In genomic region chr10:113100299-113100680, GRCh38 we compare ENCODE assay signal across 15 cellular contexts.
DNase-seq lines count a peak whose midpoint lies in the region; ATAC-seq and TF ChIP-seq lines count a peak whose summit lies in the region.
"Had no signal": no experiment of that assay in that cellular context is flagged by ENCODE, and none has a peak within 500 bp of the region (broad histone marks: within the 10 kb centered on the region; RNA-seq: fewer than 3 reads in every experiment).

No MANE protein-coding gene starts in this region.

- intact Hi-C loops in thyroid gland (cut with DNase I): loop anchor here (10.0 kb wide), 1 partner anchor 75 kb away; no protein-coding TSS in a partner anchor
- intact Hi-C loops in left cardiac atrium (cut with DNase I): no loop called here

- H3K36me3 ChIP-seq in HEK293 (ENCODE audit: control insufficient read depth in 2 of 2, insufficient read depth in 1 of 2, low read length in 2 of 2): no peaks in the 10 kb centered on the region; a peak in 1 of 3 replicates
- no peaks in the 10 kb centered on the region for H3K36me3 ChIP-seq in thyroid gland
- H3K36me3 ChIP-seq: HAP-1 had no signal

- peaks cover 15% of the 10 kb centered on the region for H3K4me1 ChIP-seq in HEK293 (ENCODE audit: control insufficient read depth, insufficient read depth, low read length)
- peaks cover 8 to 15% of the 10 kb centered on the region in 2 donors for H3K4me1 ChIP-seq in thyroid gland
- H3K4me1 ChIP-seq: HAP-1 had no signal

- H3K4me3 ChIP-seq in HEK293 (ENCODE audit: low read depth, low read length) (no peak overlapping the region), thyroid gland (replicated peaks in 1 of 3) (no peak overlapping the region)
- H3K4me3 ChIP-seq: GM12878, GM23248, HAP-1, SJCRH30 had no signal

- no peak for TF ChIP-seq POLR2A in thyroid gland (IDR thresholded peaks at IDR 0.05)

- DNase-seq in left kidney (ENCODE audit: low read depth, low spot score) (peak; percentile 70), thyroid gland (no peak), NCI-H1092 (lab: John Stamatoyannopoulos, UW) (no peak), left cardiac atrium (no peak)
- DNase-seq: CD4-positive, CD25-positive, alpha-beta regulatory T cell; COR-L47; GM23248; NCI-H1694; NCI-H2081 treated with DMSO at 0.1 percent for 48 hours had no signal

- H3K9me3 ChIP-seq in HEK293 (ENCODE audit: control insufficient read depth, insufficient read depth, low read depth, low read length) (no peaks in the 10 kb centered on the region), thyroid gland (no peaks in the 10 kb centered on the region)
- H3K9me3 ChIP-seq: HAP-1, SJCRH30 had no signal

- CTCF ChIA-PET in HEK293 (lab: Yijun Ruan, JAX): interaction anchor here (1.5 to 1.8 kb wide), 2 partner anchors 36 to 285 kb away, joined by 3 read pairs; no protein-coding TSS in a partner anchor

- WGBS in thyroid gland, 2 donors: 62 to 71% methylated on average over 7 of the region's 7 CpGs

- TF ChIP-seq CTCF in HEK293 (tag by site-specific recombination; IDR thresholded peaks at IDR 0.05) (no peak), VCaP (conservative IDR thresholded peaks at IDR 0.05) (no peak), thyroid gland (IDR thresholded peaks at IDR 0.05) (no peak)

- no peaks in the 10 kb centered on the region for H3K27me3 ChIP-seq in thyroid gland
- H3K27me3 ChIP-seq: SJCRH30 had no signal

- H3K27ac ChIP-seq in HEK293 (ENCODE audit: extremely low read depth, low read depth, low read length) (peak overlapping the region; percentile 67), VCaP (peak overlapping the region; percentile 40), thyroid gland (peak overlapping the region; percentile 16 to 56 (median 44))
- H3K27ac ChIP-seq: GM23248 had no signal

- POLR2A ChIA-PET in HEK293 (lab: Yijun Ruan, JAX): interaction anchor here (1.2 to 1.9 kb wide), 4 partner anchors 13 to 144 kb away, joined by 3 to 10 read pairs (median 5); no protein-coding TSS in a partner anchor

- ATAC-seq in HG03520 (IDR thresholded peaks at IDR 0.05; ENCODE audit: unreplicated experiment) (no peak), left cardiac atrium (no peak)
- ATAC-seq: GM12878 had no signal

TF ChIP-seq in HEK293, 187 proteins besides CTCF, POLR2A, EP300 and RAD21 (continues in another document):
- TF ChIP-seq ZNF184 (tag by site-specific recombination; IDR thresholded peaks at IDR 0.05) (peak; percentile 15; the same call in 1 of the 2 replicates), WT1 (tag by site-specific recombination; IDR thresholded peaks at IDR 0.05) (0 out of 2 replicates have a peak, but pooled peaks have one; percentile 6), ZNF707 (tag by site-specific recombination; IDR thresholded peaks at IDR 0.05) (no peak), ZIC2 (tag by site-specific recombination; IDR thresholded peaks at IDR 0.05) (no peak), KLF7 (tag by site-specific recombination; IDR thresholded peaks at IDR 0.05; ENCODE audit: borderline replicate concordance) (no peak), ZFHX2 (tag by site-specific recombination; conservative IDR thresholded peaks at IDR 0.05) (peak; percentile 32; the same call in 1 of the 2 replicates), ZNF2 (tag by site-specific recombination; IDR thresholded peaks at IDR 0.05) (no peak), ZNF664 (tag by site-specific recombination; IDR thresholded peaks at IDR 0.05) (peak; percentile 45; the same call in 1 of the 2 replicates), ZNF366 (tag by site-specific recombination; conservative IDR thresholded peaks at IDR 0.05) (no peak), ZNF624 (tag by site-specific recombination; IDR thresholded peaks at IDR 0.05) (no peak), TCF7L2 (IDR thresholded peaks at IDR 0.05; ENCODE audit: borderline replicate concordance, low read depth, low read length) (no peak), ATF2 (tag by site-specific recombination; IDR thresholded peaks at IDR 0.05; ENCODE audit: low read depth) (peak; percentile 88), ZNF37A (tag by site-specific recombination; IDR thresholded peaks at IDR 0.05) (no peak), ZNF146 (tag by site-specific recombination; IDR thresholded peaks at IDR 0.05) (no peak), ZNF610 (tag by site-specific recombination; IDR thresholded peaks at IDR 0.05; ENCODE audit: borderline replicate concordance) (no peak), ZNF391 (tag by site-specific recombination; IDR thresholded peaks at IDR 0.05; ENCODE audit: borderline replicate concordance, low read depth) (no peak), ZNF777 (tag by site-specific recombination; IDR thresholded peaks at IDR 0.05; ENCODE audit: borderline replicate concordance) (no peak), ZNF362 (tag by site-specific recombination; IDR thresholded peaks at IDR 0.05) (0 out of 2 replicates have a peak, but pooled peaks have one; percentile 40), ZNF549 (tag by site-specific recombination; IDR thresholded peaks at IDR 0.05) (no peak), ZNF704 (tag by site-specific recombination; IDR thresholded peaks at IDR 0.05) (no peak), ZNF571 (tag by site-specific recombination; IDR thresholded peaks at IDR 0.05) (no peak), ZNF10 (tag by site-specific recombination; IDR thresholded peaks at IDR 0.05) (no peak), SP7 (tag by site-specific recombination; IDR thresholded peaks at IDR 0.05) (peak; percentile 49), ZNF629 (tag by site-specific recombination; IDR thresholded peaks at IDR 0.05) (peak; percentile 76), TSHZ1 (tag by site-specific recombination; IDR thresholded peaks at IDR 0.05; ENCODE audit: borderline replicate concordance) (peak; percentile 56; the same call in 1 of the 2 replicates), GLIS1 (tag by site-specific recombination; IDR thresholded peaks at IDR 0.05) (no peak), ZNF174 (tag by site-specific recombination; IDR thresholded peaks at IDR 0.05) (no peak)
